In the genomic region with DNA sequence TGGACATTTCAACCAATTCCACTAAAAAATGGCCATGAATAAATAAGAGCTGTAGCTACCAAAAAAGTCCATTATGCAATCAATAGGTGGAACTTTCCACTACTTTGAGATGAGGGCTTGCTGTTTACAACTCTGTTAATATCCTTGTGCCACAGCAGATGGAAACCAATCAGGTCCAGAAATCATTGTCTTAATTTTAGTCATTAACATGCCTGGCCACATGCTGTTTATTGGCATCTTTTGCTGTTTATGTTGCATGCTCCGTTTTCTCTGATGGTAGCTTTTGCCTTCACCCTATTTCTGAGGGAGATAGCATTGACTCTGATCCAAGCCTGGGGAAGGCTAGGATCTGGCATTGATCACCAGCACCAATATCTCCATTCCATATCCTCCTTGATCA, we compare ENCODE assay signal across 16 cellular contexts.
"Had no signal": no experiment of that assay in that cellular context is flagged by ENCODE, and none has a peak within 500 bp of the region (broad histone marks: within the 10 kb centered on the region; RNA-seq: fewer than 3 reads in every experiment).

No MANE protein-coding gene starts in this region.

- FAIRE-seq: RCC 7860 had no signal

- DNase-seq: KBM-7, MV-4-11, NCI-H1092, NCI-H1436, NCI-H187, NCI-H2029, NCI-H2081 treated with DMSO at 0.1 percent for 48 hours, NCI-H2171, NCI-H226, NCI-H524, NCI-H526 treated with DMSO at 0.1 percent for 48 hours, NCI-H774, Right ventricle myocardium superior, RPMI8226, SIG-M5 had no signal
